In genomic region chr22:29195964-29196666, GRCh38 we compare ENCODE assay signal across 26 cellular contexts. TPM values are rescaled to one million over a fixed set of nuclear protein-coding genes. Genes with fewer than 3 reads are reported as not detected.
DNase-seq lines count a peak whose midpoint lies in the region; ATAC-seq, FAIRE-seq and TF ChIP-seq lines count a peak whose summit lies in the region.
"Had no signal": no experiment of that assay in that cellular context is flagged by ENCODE, and none has a peak within 500 bp of the region (broad histone marks: within the 10 kb centered on the region; RNA-seq: fewer than 3 reads in every experiment).

No MANE protein-coding gene starts in this region.

- peaks cover 65% of the 10 kb centered on the region for H3K27me3 Mint-ChIP-seq in stimulated activated memory B cell treated with anti-CD40 and anti-IgM and Interleukin-4, amounts not matched to agents 10 μg/mL and 1 μg/mL and 100 μg/mL, for 72 hours
- H3K27me3 Mint-ChIP-seq in Caco-2 (ENCODE audit: insufficient read depth, unreplicated experiment) = no peaks in the 10 kb centered on the region
- H3K27me3 Mint-ChIP-seq: central memory CD8-positive, alpha-beta T cell had no signal

- no peaks in the 10 kb centered on the region for H3K36me3 Mint-ChIP-seq in stimulated activated memory B cell treated with anti-CD40 and anti-IgM and Interleukin-4, amounts not matched to agents 10 μg/mL and 1 μg/mL and 100 μg/mL, for 72 hours
- no peaks in the 10 kb centered on the region for H3K36me3 Mint-ChIP-seq in Caco-2 (ENCODE audit: insufficient read depth, unreplicated experiment)
- H3K36me3 Mint-ChIP-seq: T-cell had no signal

- no peak overlapping the region for H3K27ac Mint-ChIP-seq in stimulated activated memory B cell treated with anti-CD40 and anti-IgM and Interleukin-4, amounts not matched to agents 10 μg/mL and 1 μg/mL and 100 μg/mL, for 72 hours
- no peak overlapping the region for H3K27ac Mint-ChIP-seq in Caco-2 (ENCODE audit: unreplicated experiment)
- H3K27ac Mint-ChIP-seq: T-cell had no signal

- H2AFZ ChIP-seq in HepG2 (ENCODE audit: low read length) = no peak overlapping the region
- H2AFZ ChIP-seq: hepatocyte had no signal

- TF ChIP-seq CTCF in heart left ventricle (IDR thresholded peaks at IDR 0.05) (no peak), right atrium auricular region (IDR thresholded peaks at IDR 0.05) (no peak), HepG2 (CRISPR knock-in tag; IDR thresholded peaks at IDR 0.05) (no peak), Caco-2 (IDR thresholded peaks at IDR 0.05; ENCODE audit: insufficient read depth in 1 of 2, low read depth in 1 of 2, low read length in 1 of 2, severe bottlenecking in 1 of 2, unreplicated experiment in 1 of 2) (no peak)

- H3K4me2 ChIP-seq in HepG2 (ENCODE audit: low read depth, low read length) = peak overlapping the region; percentile 37
- H3K4me2 ChIP-seq: A549, BLaER1, hepatocyte had no signal

- in situ Hi-C loops in HepG2 (cut with HindIII; ENCODE audit: extremely low pct_ligation_motif_present, low pct_unique_long_range_greater_than_20kb) = no loop called here

- intact Hi-C loops in heart left ventricle (cut with DNase I) (no loop called here), HepG2 (cut with micrococcal nuclease; ENCODE audit: unreplicated experiment) (no loop called here), Caco-2 (cut with micrococcal nuclease; ENCODE audit: unreplicated experiment) (no loop called here)

- no peaks in the 10 kb centered on the region for H3K79me2 ChIP-seq in HepG2 (ENCODE audit: insufficient read depth, low read length)
- H3K79me2 ChIP-seq: hepatocyte had no signal

- CTCF ChIA-PET in HepG2 (lab: Yijun Ruan, JAX; ENCODE audit: low intra/inter-chr PET ratio, low total read pairs) (no interaction called here), Caco-2 (lab: Charles Lee) (interaction anchor here (1.0 kb wide), 1 partner anchor 9 kb away, joined by 3 read pairs; the partner anchor contains the start of gene EMID1)

- no peaks in the 10 kb centered on the region for H3K9me3 Mint-ChIP-seq in stimulated activated memory B cell treated with anti-CD40 and anti-IgM and Interleukin-4, amounts not matched to agents 10 μg/mL and 1 μg/mL and 100 μg/mL, for 72 hours
- H3K9me3 Mint-ChIP-seq in Caco-2 (ENCODE audit: unreplicated experiment) = no peaks in the 10 kb centered on the region
- H3K9me3 Mint-ChIP-seq: central memory CD8-positive, alpha-beta T cell had no signal

- no peaks in the 10 kb centered on the region for H4K20me1 ChIP-seq in HepG2 (ENCODE audit: insufficient read depth, low read length)

- TF ChIP-seq EP300 in HepG2 (IDR thresholded peaks at IDR 0.05; ENCODE audit: low read depth in 2 of 2, low read length in 2 of 2) (no peak), HepG2 (CRISPR knock-in tag; IDR thresholded peaks at IDR 0.05; ENCODE audit: borderline replicate concordance) (no peak)

- no TSS peak for BruUV-seq in HepG2 (replicated peaks; lab: Mats Ljungman, UMichigan)
- BruUV-seq in Caco-2 (replicated peaks; lab: Mats Ljungman, UMichigan) = no TSS peak

- FAIRE-seq in HepG2 (lab: Jason Lieb, UNC) = no peak
- FAIRE-seq: A549, D721Med, islet of Langerhans, urothelium cell line had no signal

- H3K27me3 ChIP-seq in heart left ventricle (no peaks in the 10 kb centered on the region), right atrium auricular region (no peaks in the 10 kb centered on the region), HepG2 (ENCODE audit: control insufficient read depth in 1 of 2, insufficient read depth in 2 of 2, low read length in 2 of 2) (peaks cover 0 to 18% of the 10 kb centered on the region in 2 experiments; a peak in 2 of 5 replicates), Caco-2 (replicated peaks; ENCODE audit: control insufficient read depth, insufficient read depth, low read length) (no peaks in the 10 kb centered on the region)
- H3K27me3 ChIP-seq: dorsolateral prefrontal cortex, hepatocyte had no signal

- POLR2A ChIA-PET in HepG2 (lab: Yijun Ruan, JAX) = interaction anchor here (0.5 kb wide), 1 partner anchor 26 kb away, joined by 3 read pairs; no protein-coding TSS in a partner anchor
- POLR2A ChIA-PET in Caco-2 (lab: Charles Lee) = no interaction called here

- H3K36me3 ChIP-seq in heart left ventricle = no peaks in the 10 kb centered on the region
- H3K36me3 ChIP-seq in right atrium auricular region = no peaks in the 10 kb centered on the region
- no peaks in the 10 kb centered on the region for H3K36me3 ChIP-seq in HepG2 (replicated peaks in 1 of 2; ENCODE audit: control insufficient read depth in 1 of 2, insufficient read depth in 2 of 2, low read length in 2 of 2)
- H3K36me3 ChIP-seq in Caco-2 (ENCODE audit: control insufficient read depth, insufficient read depth, low read length) = no peaks in the 10 kb centered on the region
- H3K36me3 ChIP-seq: BLaER1 had no signal

- no peak for TF ChIP-seq RAD21 in HepG2 (CRISPR knock-in tag; IDR thresholded peaks at IDR 0.05)

- H3K4me1 ChIP-seq in heart left ventricle = peaks cover 0 to 11% (median 0%) of the 10 kb centered on the region in 12 donors
- H3K4me1 ChIP-seq in right atrium auricular region = no peaks in the 10 kb centered on the region
- H3K4me1 ChIP-seq in HepG2 (ENCODE audit: insufficient read depth, low read length) = peaks cover 11% of the 10 kb centered on the region
- H3K4me1 ChIP-seq in Caco-2 = no peaks in the 10 kb centered on the region
- H3K4me1 ChIP-seq: A549 had no signal

- DNase-seq in heart left ventricle (peak in 1 of 5 donors; percentile 24), right atrium auricular region (ENCODE audit: low spot score) (no peak), UCSD-AML1 (lab: John Stamatoyannopoulos, UW; ENCODE audit: unreplicated experiment) (peak; percentile 47), HepG2 (ENCODE audit: low spot score) (no peak), Caco-2 (no peak), occipital lobe (lab: John Stamatoyannopoulos, UW) (no peak)
- DNase-seq: activated CD4-positive, alpha-beta T cell treated with anti-CD3 and anti-CD28 coated beads for 4 hours; activated naive CD4-positive, alpha-beta T cell treated with Interleukin-2 at 50 U/mL for 16 hours; activated T-cell treated with anti-CD3 and anti-CD28 coated beads, Interleukin-2, amount 50 U/mL, for 48 hours; HCEC 1CT; NCI-H2081 treated with DMSO at 0.1 percent for 48 hours; SHP77 treated with DMSO at 0.1 percent for 48 hours; stimulated activated CD4-positive, alpha-beta T cell treated with anti-CD3 and anti-CD28 coated beads, Interleukin-15, amount 100 ng/mL, for 24 hours; T-cell had no signal

- no peak overlapping the region for H3K9ac ChIP-seq in HepG2 (ENCODE audit: insufficient read depth, low read depth, low read length)
- H3K9ac ChIP-seq: BLaER1 had no signal

- H3K9me3 ChIP-seq in heart left ventricle (peaks cover 0 to 10% (median 0%) of the 10 kb centered on the region in 12 donors), right atrium auricular region (no peaks in the 10 kb centered on the region), HepG2 (ENCODE audit: low read length) (no peaks in the 10 kb centered on the region), Caco-2 (no peaks in the 10 kb centered on the region)
- H3K9me3 ChIP-seq: A549, BLaER1 had no signal

- TF ChIP-seq POLR2A in heart left ventricle (IDR thresholded peaks at IDR 0.05) (no peak), HepG2 (IDR thresholded peaks at IDR 0.05; ENCODE audit: insufficient read depth in 1 of 2, low read depth in 2 of 2, low read length in 2 of 2) (no peak)

- 42 to 53% (median 44%) methylated on average over 10 of the region's 10 CpGs for WGBS in heart left ventricle, 4 donors
- WGBS in HepG2 (ENCODE audit: low lambda C conversion rate) = 37% methylated on average over 9 of the region's 10 CpGs

- H3K27ac ChIP-seq in heart left ventricle (no peak overlapping the region), right atrium auricular region (no peak overlapping the region), HepG2 (ENCODE audit: extremely low read length, insufficient read depth, low read length) (no peak overlapping the region)
- H3K27ac ChIP-seq: A549, BLaER1, dorsolateral prefrontal cortex, hepatocyte had no signal

- H3K4me3 ChIP-seq in heart left ventricle (no peak overlapping the region), right atrium auricular region (no peak overlapping the region), HepG2 (replicated peaks in 1 of 3; ENCODE audit: insufficient read depth in 1 of 3, low read depth in 2 of 3, low read length in 3 of 3) (no peak overlapping the region; a peak in 1 of 6 replicates), Caco-2 (ENCODE audit: low read depth, low read length) (no peak overlapping the region)
- H3K4me3 ChIP-seq: A549, BLaER1, dorsolateral prefrontal cortex, hepatocyte had no signal

- no peaks in the 10 kb centered on the region for H3K4me1 Mint-ChIP-seq in stimulated activated memory B cell treated with anti-CD40 and anti-IgM and Interleukin-4, amounts not matched to agents 10 μg/mL and 1 μg/mL and 100 μg/mL, for 72 hours
- no peaks in the 10 kb centered on the region for H3K4me1 Mint-ChIP-seq in Caco-2 (ENCODE audit: low read depth, unreplicated experiment)

- ATAC-seq in heart left ventricle (peak; percentile 35 to 48 (median 42)), HepG2 (peak; percentile 68), HG02759 (IDR thresholded peaks at IDR 0.05; ENCODE audit: unreplicated experiment) (no peak)
- peak; percentile 34 for ATAC-seq in stimulated activated memory B cell treated with anti-CD40 and anti-IgM and Interleukin-4, amounts not matched to agents 10 μg/mL and 1 μg/mL and 100 μg/mL, for 72 hours
- ATAC-seq: T-cell had no signal

- no peak overlapping the region for H3K4me3 Mint-ChIP-seq in stimulated activated memory B cell treated with anti-CD40 and anti-IgM and Interleukin-4, amounts not matched to agents 10 μg/mL and 1 μg/mL and 100 μg/mL, for 72 hours
- H3K4me3 Mint-ChIP-seq in Caco-2 (ENCODE audit: unreplicated experiment) = no peak overlapping the region
- H3K4me3 Mint-ChIP-seq: central memory CD8-positive, alpha-beta T cell; T-cell had no signal

RNA-seq across cellular contexts. Expression of gene EMID1, which starts 9.6 kb away (rescaled TPM):
- total RNA-seq in heart left ventricle (1 to 10 TPM in 2 of 9 donors, under 1 TPM in 6, not detected in 1; 0.16 to 1.5 (median 0.32) TPM), right atrium auricular region (under 1 TPM; 0.33 to 0.51 TPM), HepG2 (2016; rRNA removed; fragmentation: Illumina TruSeq; extraction: Trizol) (0.21 and 0.82 TPM in 2 replicates), Caco-2 (2022) (8.9 and 10.0 TPM in 2 replicates), occipital lobe (31.8 TPM)
- polyA plus RNA-seq in heart left ventricle (under 1 TPM in 1 of 2 donors, not detected in 1; 0.43 TPM), HepG2 (2011; rRNA removed) (0.45 and 0.81 TPM in 2 replicates)
- 2.7 and 2.8 TPM in 2 replicates for total RNA-seq in HepG2 (2016; cell fraction: cytosol; rRNA removed; fragmentation: Illumina TruSeq; extraction: Trizol; ENCODE audit: low read depth)
- 0.09 and 0.26 TPM in 2 replicates for total RNA-seq in HepG2 (2016; cell fraction: insoluble cytoplasmic fraction; rRNA removed; fragmentation: Illumina TruSeq; extraction: Trizol)
- 1.7 and 2.1 TPM in 2 replicates for total RNA-seq in HepG2 (2016; cell fraction: membrane; rRNA removed; fragmentation: Illumina TruSeq; extraction: Trizol)
- 0.25 and 0.50 TPM in 2 replicates for total RNA-seq in HepG2 (2016; cell fraction: nucleus; rRNA removed; fragmentation: Illumina TruSeq; extraction: Trizol)
- 0.37 and 1.1 TPM in 2 replicates for polyA plus RNA-seq in HepG2 (2011; cell fraction: cytosol; rRNA removed)
- 2.1 and 2.4 TPM in 2 replicates for polyA plus RNA-seq in HepG2 (2011; cell fraction: nucleus; rRNA removed)
- 0.46 and 0.72 TPM in 2 replicates for polyA plus RNA-seq in HepG2 (2012)
- polyA plus RNA-seq in HepG2 (2016; cell fraction: cytosol; fragmentation: Illumina TruSeq; extraction: Trizol; ENCODE audit: low read depth) = 2.6 and 3.8 TPM in 2 replicates
- polyA plus RNA-seq in HepG2 (2016; cell fraction: insoluble cytoplasmic fraction; fragmentation: Illumina TruSeq; extraction: Trizol; ENCODE audit: low read depth) = 0.25 and 0.50 TPM in 2 replicates
- 1.4 and 2.2 TPM in 2 replicates for polyA plus RNA-seq in HepG2 (2016; cell fraction: membrane; fragmentation: Illumina TruSeq; extraction: Trizol; ENCODE audit: low read depth)
- 1.0 TPM in 2 replicates for polyA plus RNA-seq in HepG2 (2016; cell fraction: nucleus; fragmentation: Illumina TruSeq; extraction: Trizol; ENCODE audit: insufficient read depth, low read depth)
- 0.09 and 2.4 TPM in 2 replicates for polyA minus RNA-seq in HepG2 (2011; rRNA and poly(A)+ RNA removed; ENCODE audit: low replicate concordance)
- not detected in 2 replicates for polyA minus RNA-seq in HepG2 (2011; cell fraction: cytosol; rRNA and poly(A)+ RNA removed)
- polyA minus RNA-seq in HepG2 (2011; cell fraction: nucleus; rRNA and poly(A)+ RNA removed) = 0.99 and 1.3 TPM in 2 replicates
- total RNA-seq: activated CD8-positive, alpha-beta memory T cell treated with anti-CD3 and anti-CD28 coated beads for 36 hours; MCF 10A had no signal
